Comparison of ENCODE assay signal across 1 cellular context in genomic region chr6:16713597-16713996, GRCh38.
TF ChIP-seq lines count a peak whose summit lies in the region.

No MANE protein-coding gene starts in this region.

TF ChIP-seq in HCT116, 20 proteins besides CTCF, POLR2A, EP300 and RAD21 (continued from another document):
- TF ChIP-seq, protein P1, sequence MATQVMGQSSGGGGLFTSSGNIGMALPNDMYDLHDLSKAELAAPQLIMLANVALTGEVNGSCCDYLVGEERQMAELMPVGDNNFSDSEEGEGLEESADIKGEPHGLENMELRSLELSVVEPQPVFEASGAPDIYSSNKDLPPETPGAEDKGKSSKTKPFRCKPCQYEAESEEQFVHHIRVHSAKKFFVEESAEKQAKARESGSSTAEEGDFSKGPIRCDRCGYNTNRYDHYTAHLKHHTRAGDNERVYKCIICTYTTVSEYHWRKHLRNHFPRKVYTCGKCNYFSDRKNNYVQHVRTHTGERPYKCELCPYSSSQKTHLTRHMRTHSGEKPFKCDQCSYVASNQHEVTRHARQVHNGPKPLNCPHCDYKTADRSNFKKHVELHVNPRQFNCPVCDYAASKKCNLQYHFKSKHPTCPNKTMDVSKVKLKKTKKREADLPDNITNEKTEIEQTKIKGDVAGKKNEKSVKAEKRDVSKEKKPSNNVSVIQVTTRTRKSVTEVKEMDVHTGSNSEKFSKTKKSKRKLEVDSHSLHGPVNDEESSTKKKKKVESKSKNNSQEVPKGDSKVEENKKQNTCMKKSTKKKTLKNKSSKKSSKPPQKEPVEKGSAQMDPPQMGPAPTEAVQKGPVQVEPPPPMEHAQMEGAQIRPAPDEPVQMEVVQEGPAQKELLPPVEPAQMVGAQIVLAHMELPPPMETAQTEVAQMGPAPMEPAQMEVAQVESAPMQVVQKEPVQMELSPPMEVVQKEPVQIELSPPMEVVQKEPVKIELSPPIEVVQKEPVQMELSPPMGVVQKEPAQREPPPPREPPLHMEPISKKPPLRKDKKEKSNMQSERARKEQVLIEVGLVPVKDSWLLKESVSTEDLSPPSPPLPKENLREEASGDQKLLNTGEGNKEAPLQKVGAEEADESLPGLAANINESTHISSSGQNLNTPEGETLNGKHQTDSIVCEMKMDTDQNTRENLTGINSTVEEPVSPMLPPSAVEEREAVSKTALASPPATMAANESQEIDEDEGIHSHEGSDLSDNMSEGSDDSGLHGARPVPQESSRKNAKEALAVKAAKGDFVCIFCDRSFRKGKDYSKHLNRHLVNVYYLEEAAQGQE (IDR thresholded peaks at IDR 0.05; ENCODE audit: low read depth): no peak
